Comparison of ENCODE assay signal across 8 cellular contexts in the genomic region with DNA sequence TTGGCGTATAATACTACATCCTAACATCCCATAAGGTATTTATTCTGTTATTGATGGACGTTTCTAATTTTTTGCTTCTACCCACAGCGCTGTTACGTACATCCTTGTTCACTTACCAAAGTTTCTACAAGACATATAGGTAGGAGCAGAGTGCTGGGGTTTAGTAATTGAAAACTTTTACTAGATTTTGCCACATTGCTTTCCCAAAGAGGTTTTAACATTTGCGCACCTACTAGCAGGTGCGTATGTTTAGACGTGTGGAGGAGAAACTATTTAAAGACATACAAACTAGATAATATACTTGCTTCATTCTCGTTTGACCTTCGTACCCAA. TPM values are rescaled to one million over a fixed set of nuclear protein-coding genes. Genes with fewer than 3 reads are reported as not detected.
DNase-seq lines count a peak whose midpoint lies in the region; ATAC-seq and TF ChIP-seq lines count a peak whose summit lies in the region.

No MANE protein-coding gene starts in this region.

- peak overlapping the region; percentile 100 for H3K9ac ChIP-seq in SK-N-MC (ENCODE audit: insufficient read length)

- DNase-seq in stimulated activated naive CD8-positive, alpha-beta T cell treated with anti-CD3 and anti-CD28 coated beads, Interleukin-15, Interleukin-2, amounts not matched to agents 100 U/mL and 50 U/mL, for 24 hours: no peak
- DNase-seq in SK-N-MC (ENCODE audit: low read depth, low spot score) (no peak), foreskin keratinocyte (no peak), SHP77 (lab: John Stamatoyannopoulos, UW) (no peak), HuH-7.5 (ENCODE audit: low spot score) (no peak)
- DNase-seq in stimulated activated effector memory CD8-positive, alpha-beta T cell treated with anti-CD3 and anti-CD28 coated beads, Interleukin-12 subunit alpha, Interleukin-12 subunit beta, amount 100 ng/mL, for 72 hours (ENCODE audit: low spot score in 2 of 2): no peak

- no peaks in the 10 kb centered on the region for H3K9me3 ChIP-seq in SK-N-MC (ENCODE audit: low read depth, low read length)

- H3K36me3 Mint-ChIP-seq in stimulated activated naive CD8-positive, alpha-beta T cell treated with anti-CD3 and anti-CD28 coated beads, Interleukin-15, Interleukin-2, amounts not matched to agents 100 ng/mL and 50 ng/mL, for 24 hours (ENCODE audit: low read depth): peaks cover 48% of the 10 kb centered on the region
- H3K36me3 Mint-ChIP-seq in stimulated activated effector memory CD8-positive, alpha-beta T cell treated with anti-CD3 and anti-CD28 coated beads, Interleukin-12 subunit alpha, Interleukin-12 subunit beta, amount 100 ng/mL, for 72 hours: peaks cover 50% of the 10 kb centered on the region

- H3K4me3 ChIP-seq in SK-N-MC: peak overlapping the region; percentile 86

- peaks cover 63% of the 10 kb centered on the region for H3K4me1 Mint-ChIP-seq in stimulated activated naive CD8-positive, alpha-beta T cell treated with anti-CD3 and anti-CD28 coated beads, Interleukin-15, Interleukin-2, amounts not matched to agents 100 ng/mL and 50 ng/mL, for 24 hours (ENCODE audit: low read depth)
- H3K4me1 Mint-ChIP-seq in stimulated activated effector memory CD8-positive, alpha-beta T cell treated with anti-CD3 and anti-CD28 coated beads, Interleukin-12 subunit alpha, Interleukin-12 subunit beta, amount 100 ng/mL, for 72 hours: peaks cover 42% of the 10 kb centered on the region

- no peaks in the 10 kb centered on the region for H3K9me3 Mint-ChIP-seq in stimulated activated naive CD8-positive, alpha-beta T cell treated with anti-CD3 and anti-CD28 coated beads, Interleukin-15, Interleukin-2, amounts not matched to agents 100 ng/mL and 50 ng/mL, for 24 hours
- H3K9me3 Mint-ChIP-seq in stimulated activated effector memory CD8-positive, alpha-beta T cell treated with anti-CD3 and anti-CD28 coated beads, Interleukin-12 subunit alpha, Interleukin-12 subunit beta, amount 100 ng/mL, for 72 hours: no peaks in the 10 kb centered on the region

- H3K4me1 ChIP-seq in foreskin keratinocyte: peaks cover 4% of the 10 kb centered on the region

- no peak for TF ChIP-seq CTCF in foreskin keratinocyte (conservative IDR thresholded peaks at IDR 0.05)

- ATAC-seq in stimulated activated naive CD8-positive, alpha-beta T cell treated with anti-CD3 and anti-CD28 coated beads, Interleukin-15, Interleukin-2, amounts not matched to agents 100 U/mL and 50 U/mL, for 24 hours: no peak
- peak; percentile 3 for ATAC-seq in foreskin keratinocyte
- no peak for ATAC-seq in stimulated activated effector memory CD8-positive, alpha-beta T cell treated with anti-CD3 and anti-CD28 coated beads, Interleukin-12 subunit alpha, Interleukin-12 subunit beta, amount 100 ng/mL, for 72 hours
- ATAC-seq in HG02763 (IDR thresholded peaks at IDR 0.05; ENCODE audit: unreplicated experiment): no peak

- peaks cover 38% of the 10 kb centered on the region for H3K36me3 ChIP-seq in SK-N-MC (ENCODE audit: insufficient read depth, low read length)

- peak overlapping the region; percentile 99 for H3K27ac Mint-ChIP-seq in stimulated activated naive CD8-positive, alpha-beta T cell treated with anti-CD3 and anti-CD28 coated beads, Interleukin-15, Interleukin-2, amounts not matched to agents 100 ng/mL and 50 ng/mL, for 24 hours
- H3K27ac Mint-ChIP-seq in stimulated activated effector memory CD8-positive, alpha-beta T cell treated with anti-CD3 and anti-CD28 coated beads, Interleukin-12 subunit alpha, Interleukin-12 subunit beta, amount 100 ng/mL, for 72 hours: peak overlapping the region; percentile 99

- no peaks in the 10 kb centered on the region for H3K27me3 Mint-ChIP-seq in stimulated activated naive CD8-positive, alpha-beta T cell treated with anti-CD3 and anti-CD28 coated beads, Interleukin-15, Interleukin-2, amounts not matched to agents 100 ng/mL and 50 ng/mL, for 24 hours

- peak overlapping the region; percentile 98 for H3K4me3 Mint-ChIP-seq in stimulated activated naive CD8-positive, alpha-beta T cell treated with anti-CD3 and anti-CD28 coated beads, Interleukin-15, Interleukin-2, amounts not matched to agents 100 ng/mL and 50 ng/mL, for 24 hours
- H3K4me3 Mint-ChIP-seq in stimulated activated effector memory CD8-positive, alpha-beta T cell treated with anti-CD3 and anti-CD28 coated beads, Interleukin-12 subunit alpha, Interleukin-12 subunit beta, amount 100 ng/mL, for 72 hours: peak overlapping the region; percentile 90

- no peaks in the 10 kb centered on the region for H3K27me3 ChIP-seq in foreskin keratinocyte

- H3K27ac ChIP-seq in SK-N-MC (peak overlapping the region; percentile 92), foreskin keratinocyte (peak overlapping the region; percentile 93)

RNA-seq across cellular contexts. Expression of a gene that starts 0.6 kb away (rescaled TPM):
- total RNA-seq in foreskin keratinocyte: 1,758 and 1,842 TPM in 2 replicates
- polyA plus RNA-seq in foreskin keratinocyte: 2,433 and 2,569 TPM in 2 replicates

RNA-seq across cellular contexts. Expression of a gene that starts 19.8 kb away (rescaled TPM):
- total RNA-seq in foreskin keratinocyte: 2.0 and 2.3 TPM in 2 replicates
- 1.6 and 3.0 TPM in 2 replicates for polyA plus RNA-seq in foreskin keratinocyte
